Comparison of ENCODE assay signal across 23 cellular contexts in the genomic region with DNA sequence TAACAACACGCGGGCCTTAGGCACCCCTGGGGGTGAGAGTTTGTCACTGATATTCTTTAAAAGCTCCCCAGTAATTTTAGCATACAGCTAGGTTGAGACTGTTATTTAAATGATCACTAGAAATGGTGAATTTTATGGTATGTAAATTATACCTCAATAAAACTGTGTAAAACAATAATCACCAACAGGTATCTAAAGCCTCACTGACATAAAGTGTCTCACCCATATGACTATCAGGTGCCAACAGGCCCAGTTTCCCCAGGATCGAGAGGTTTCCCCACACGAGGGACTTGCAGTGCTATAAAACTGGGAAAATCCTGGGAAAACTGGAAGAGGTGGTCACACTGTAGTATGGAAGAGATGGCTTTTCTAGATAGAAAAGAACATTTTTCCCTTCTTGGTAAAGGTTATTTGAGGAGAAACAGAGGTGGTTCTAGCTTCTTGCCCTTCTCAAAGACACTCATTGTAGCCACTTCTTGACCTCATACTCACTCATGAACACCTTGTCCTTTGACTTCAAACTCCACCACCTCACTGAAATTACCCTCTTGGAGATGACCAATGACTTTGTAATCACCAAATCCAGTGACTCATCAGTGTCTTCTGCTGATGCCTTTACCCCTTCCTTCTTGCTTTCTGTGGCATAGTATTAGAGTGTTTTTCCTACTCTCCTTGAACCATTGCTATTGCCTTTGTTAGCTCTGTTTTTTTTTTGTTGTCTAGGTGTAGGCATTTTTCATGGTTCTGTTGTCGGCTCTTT. TPM values are rescaled to one million over a fixed set of nuclear protein-coding genes. Genes with fewer than 3 reads are reported as not detected.
"Had no signal": no experiment of that assay in that cellular context is flagged by ENCODE, and none has a peak within 500 bp of the region (broad histone marks: within the 10 kb centered on the region; RNA-seq: fewer than 3 reads in every experiment).

No MANE protein-coding gene starts in this region.

- DNase-seq: activated B cell treated with CpG ODN at 0.5 μM for 24 hours; activated CD4-positive, alpha-beta memory T cell treated with anti-CD3 and anti-CD28 coated beads, Interleukin-2, amount 10 ng/mL, durations not matched to agents 7 days and 5 days; activated CD4-positive, alpha-beta T cell treated with anti-CD3 and anti-CD28 coated beads for 48 hours; activated CD8-positive, alpha-beta memory T cell treated with anti-CD3 and anti-CD28 coated beads, Interleukin-2, amount 10 ng/mL, durations not matched to agents 7 days and 5 days; activated naive CD4-positive, alpha-beta T cell; anterior cingulate cortex; brain microvascular endothelial cell; cortex of kidney; heart left ventricle; kidney; left ventricle myocardium inferior; naive B cell; stimulated activated CD4-positive, alpha-beta T cell treated with anti-CD3 and anti-CD28 coated beads, Interleukin-2, amount 100 ng/mL, for 24 hours; stomach; upper lobe of left lung had no signal

- ATAC-seq: activated CD8-positive, alpha-beta memory T cell treated with anti-CD3 and anti-CD28 coated beads, Interleukin-2, amount 10 ng/mL, durations not matched to agents 7 days and 5 days; gastroesophageal sphincter; heart left ventricle had no signal

RNA-seq across cellular contexts. Expression of a gene that starts 48.5 kb away (rescaled TPM):
- total RNA-seq: activated B cell treated with CpG ODN at 0.5 μM for 24 hours; activated CD4-positive, alpha-beta memory T cell treated with anti-CD3 and anti-CD28 coated beads, Interleukin-2, amount 10 ng/mL, durations not matched to agents 7 days and 5 days; activated CD8-positive, alpha-beta memory T cell treated with anti-CD3 and anti-CD28 coated beads, Interleukin-2, amount 10 ng/mL, durations not matched to agents 7 days and 5 days; gastroesophageal sphincter; heart left ventricle; kidney; left ventricle myocardium inferior; mononuclear cell; neural crest cell; omental fat pad; posterior vena cava; stomach; T-helper 2 cell treated with Interferon-gamma antibody and Interleukin-4, amounts not matched to agents 100 ng/mL and 5 ng/mL, for 36 hours; temporal lobe; upper lobe of left lung had no signal
- polyA plus RNA-seq: esophagus, heart left ventricle, stomach had no signal
